11 cellular contexts compared by ENCODE assay signal in the genomic region with DNA sequence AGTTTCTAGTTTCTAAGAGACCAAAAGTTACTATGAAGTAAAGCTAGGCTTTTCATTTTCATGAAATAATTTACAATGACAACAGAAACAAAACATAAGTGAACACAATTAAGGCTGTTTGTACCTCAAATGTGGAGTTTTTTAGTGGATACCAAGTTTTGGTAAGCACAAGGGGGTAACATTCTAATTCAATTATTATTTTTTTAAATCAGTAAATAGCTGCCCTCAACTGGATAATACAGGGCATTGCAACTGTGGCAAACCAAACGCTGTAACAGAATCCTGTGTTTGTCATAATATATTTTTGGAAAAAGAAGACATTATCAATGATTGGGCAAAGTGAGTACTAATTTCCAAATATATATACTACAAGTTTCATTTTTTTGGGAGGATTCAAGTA.
A peak's percentile ranks its signal among the peaks of the same experiment; 100 is the strongest.
DNase-seq lines count a peak whose midpoint lies in the region; ATAC-seq and TF ChIP-seq lines count a peak whose summit lies in the region.
"Had no signal": no experiment of that assay in that cellular context is flagged by ENCODE, and none has a peak within 500 bp of the region (broad histone marks: within the 10 kb centered on the region; RNA-seq: fewer than 3 reads in every experiment).

No MANE protein-coding gene starts in this region.

- peak; percentile 53 for ATAC-seq in CD4-positive, alpha-beta T cell (ENCODE audit: poor library complexity)
- ATAC-seq in HG03175 (IDR thresholded peaks at IDR 0.05; ENCODE audit: unreplicated experiment) (no peak), GM19397 (IDR thresholded peaks at IDR 0.05; ENCODE audit: unreplicated experiment) (no peak)

- no peaks in the 10 kb centered on the region for H3K27me3 Mint-ChIP-seq in CD4-positive, alpha-beta T cell
- no peaks in the 10 kb centered on the region for H3K27me3 Mint-ChIP-seq in mesothelial cell of epicardium (ENCODE audit: low read depth)

- no peaks in the 10 kb centered on the region for H3K9me3 Mint-ChIP-seq in CD4-positive, alpha-beta T cell
- no peaks in the 10 kb centered on the region for H3K9me3 Mint-ChIP-seq in mesothelial cell of epicardium

- CTCF ChIA-PET in CD4-positive, alpha-beta T cell (lab: Charles Lee): interaction anchor here (1.2 to 1.7 kb wide), 3 partner anchors 10 to 1023 kb away, joined by 3 to 4 read pairs (median 3); no protein-coding TSS in a partner anchor

- no peaks in the 10 kb centered on the region for H3K36me3 ChIP-seq in brain microvascular endothelial cell (replicated peaks)
- H3K36me3 ChIP-seq: SJSA1 had no signal

- intact Hi-C loops in CD4-positive, alpha-beta T cell (cut with DNase I, micrococcal nuclease): loop anchor here (1.0 to 5.0 kb wide), 4 partner anchors 623 to 1268 kb away; a partner anchor contains a TSS
- intact Hi-C loops in posterior vena cava (cut with DNase I): no loop called here

- H3K9me3 ChIP-seq in CD4-positive, alpha-beta T cell (ENCODE audit: control insufficient read depth, low read length): no peaks in the 10 kb centered on the region
- H3K9me3 ChIP-seq: SJSA1 had no signal

- POLR2A ChIA-PET in CD4-positive, alpha-beta T cell (lab: Charles Lee): no interaction called here

- peaks cover 37% of the 10 kb centered on the region for H3K4me1 Mint-ChIP-seq in CD4-positive, alpha-beta T cell (ENCODE audit: low read depth)
- peaks cover 7% of the 10 kb centered on the region for H3K4me1 Mint-ChIP-seq in mesothelial cell of epicardium

- H3K27ac Mint-ChIP-seq in CD4-positive, alpha-beta T cell: peak overlapping the region; percentile 71
- H3K27ac Mint-ChIP-seq in mesothelial cell of epicardium: no peak overlapping the region

- in situ Hi-C loops in brain microvascular endothelial cell (cut with HindIII; ENCODE audit: low pct_ligation_motif_present, low sequenced_read_pairs): no loop called here

- no peak for DNase-seq in CD4-positive, alpha-beta T cell
- DNase-seq in HT1080 (ENCODE audit: low read depth) (peak; percentile 13), brain microvascular endothelial cell (no peak), mesothelial cell of epicardium (ENCODE audit: low spot score in 2 of 2, unreplicated experiment in 2 of 2) (no peak), posterior vena cava (ENCODE audit: low spot score) (no peak)
- no peak for DNase-seq in activated effector memory CD4-positive, alpha-beta T cell treated with anti-CD3 and anti-CD28 coated beads, Interleukin-2, amount 50 U/mL, for 16 hours
- DNase-seq: stimulated activated CD4-positive, alpha-beta T cell treated with anti-CD3 and anti-CD28 coated beads, Interleukin-4, amount 100 ng/mL, for 1 hour had no signal

- no peak overlapping the region for H3K27ac ChIP-seq in CD4-positive, alpha-beta T cell (ENCODE audit: low read depth, low read length)
- H3K27ac ChIP-seq in brain microvascular endothelial cell: no peak overlapping the region
- H3K27ac ChIP-seq: epithelial cell of prostate, SJSA1 had no signal

- peaks cover 3% of the 10 kb centered on the region for H3K36me3 Mint-ChIP-seq in CD4-positive, alpha-beta T cell (ENCODE audit: low read depth)
- H3K36me3 Mint-ChIP-seq in mesothelial cell of epicardium: no peaks in the 10 kb centered on the region

- H3K4me3 Mint-ChIP-seq in CD4-positive, alpha-beta T cell: no peak overlapping the region
- no peak overlapping the region for H3K4me3 Mint-ChIP-seq in mesothelial cell of epicardium

- peak; percentile 72 for TF ChIP-seq CTCF in CD4-positive, alpha-beta T cell (IDR thresholded peaks at IDR 0.05)
- TF ChIP-seq CTCF in brain microvascular endothelial cell (IDR thresholded peaks at IDR 0.05; ENCODE audit: low read depth, low read length, missing control alignments) (peak; percentile 61), mesothelial cell of epicardium (IDR thresholded peaks at IDR 0.05; ENCODE audit: unreplicated experiment) (peak; percentile 36)

- H3K27me3 ChIP-seq in CD4-positive, alpha-beta T cell (ENCODE audit: control insufficient read depth, insufficient read depth, low read length): no peaks in the 10 kb centered on the region
- no peaks in the 10 kb centered on the region for H3K27me3 ChIP-seq in brain microvascular endothelial cell (replicated peaks)
- H3K27me3 ChIP-seq: SJSA1 had no signal

- no peak overlapping the region for H3K4me3 ChIP-seq in brain microvascular endothelial cell (ENCODE audit: low read depth, low read length)
- H3K4me3 ChIP-seq: SJSA1 had no signal

Comparison
In these comparisons a context has a peak if more than half of its experiments do, and no peak if none do; other contexts are left out.
1. intact Hi-C loops: an anchor here in CD4-positive, alpha-beta T cell (1.0 to 5.0 kb wide); none called in posterior vena cava.